1 cellular context compared by ENCODE assay signal in the genomic region with DNA sequence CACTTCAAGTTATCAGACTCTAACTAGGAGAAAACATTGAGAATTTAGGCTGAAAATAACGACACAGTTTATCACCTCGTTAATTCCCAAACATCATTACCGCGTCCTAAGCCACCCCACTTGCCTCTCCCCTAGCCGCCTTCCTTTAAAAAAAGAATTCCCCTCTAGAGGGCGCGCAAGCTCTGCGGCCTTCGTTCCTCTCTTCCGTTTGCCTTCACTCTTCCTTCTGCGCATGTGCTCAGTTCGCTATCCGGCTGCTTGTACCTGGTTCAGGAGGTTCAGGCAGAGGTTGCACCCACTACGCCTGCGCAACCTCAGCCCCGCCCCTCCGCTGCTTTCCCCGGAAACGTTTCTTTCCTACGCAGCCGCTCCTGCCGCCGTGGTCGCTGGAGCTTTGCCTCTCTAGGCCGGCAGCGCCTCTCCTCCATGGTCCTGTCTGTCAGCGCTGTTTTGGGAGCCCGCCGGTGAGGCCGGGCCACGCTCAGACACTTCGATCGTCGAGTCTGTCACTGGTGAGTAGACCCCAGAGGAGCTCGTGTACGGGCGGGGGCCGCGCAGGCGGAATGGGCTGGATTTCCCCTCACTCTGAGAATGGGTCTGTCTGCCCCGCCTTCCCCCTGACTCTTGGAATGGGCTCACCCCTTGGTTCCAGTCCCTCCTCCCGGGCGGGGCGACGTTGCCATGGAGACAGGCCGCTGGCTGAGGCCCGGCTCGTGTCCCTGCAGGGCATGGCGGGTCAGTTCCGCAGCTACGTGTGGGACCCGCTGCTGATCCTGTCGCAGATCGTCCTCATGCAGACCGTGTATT.
TF ChIP-seq lines count a peak whose summit lies in the region.

TSS of gene SYS1 (plus strand) at position 353 of the 807 bp plus-strand sequence. CDS start at position 729, 376 bp downstream.

TF ChIP-seq in GM12878, 131 proteins besides CTCF, POLR2A, EP300 and RAD21 (continued from another document and continues in another):
- TF ChIP-seq, protein P1, sequence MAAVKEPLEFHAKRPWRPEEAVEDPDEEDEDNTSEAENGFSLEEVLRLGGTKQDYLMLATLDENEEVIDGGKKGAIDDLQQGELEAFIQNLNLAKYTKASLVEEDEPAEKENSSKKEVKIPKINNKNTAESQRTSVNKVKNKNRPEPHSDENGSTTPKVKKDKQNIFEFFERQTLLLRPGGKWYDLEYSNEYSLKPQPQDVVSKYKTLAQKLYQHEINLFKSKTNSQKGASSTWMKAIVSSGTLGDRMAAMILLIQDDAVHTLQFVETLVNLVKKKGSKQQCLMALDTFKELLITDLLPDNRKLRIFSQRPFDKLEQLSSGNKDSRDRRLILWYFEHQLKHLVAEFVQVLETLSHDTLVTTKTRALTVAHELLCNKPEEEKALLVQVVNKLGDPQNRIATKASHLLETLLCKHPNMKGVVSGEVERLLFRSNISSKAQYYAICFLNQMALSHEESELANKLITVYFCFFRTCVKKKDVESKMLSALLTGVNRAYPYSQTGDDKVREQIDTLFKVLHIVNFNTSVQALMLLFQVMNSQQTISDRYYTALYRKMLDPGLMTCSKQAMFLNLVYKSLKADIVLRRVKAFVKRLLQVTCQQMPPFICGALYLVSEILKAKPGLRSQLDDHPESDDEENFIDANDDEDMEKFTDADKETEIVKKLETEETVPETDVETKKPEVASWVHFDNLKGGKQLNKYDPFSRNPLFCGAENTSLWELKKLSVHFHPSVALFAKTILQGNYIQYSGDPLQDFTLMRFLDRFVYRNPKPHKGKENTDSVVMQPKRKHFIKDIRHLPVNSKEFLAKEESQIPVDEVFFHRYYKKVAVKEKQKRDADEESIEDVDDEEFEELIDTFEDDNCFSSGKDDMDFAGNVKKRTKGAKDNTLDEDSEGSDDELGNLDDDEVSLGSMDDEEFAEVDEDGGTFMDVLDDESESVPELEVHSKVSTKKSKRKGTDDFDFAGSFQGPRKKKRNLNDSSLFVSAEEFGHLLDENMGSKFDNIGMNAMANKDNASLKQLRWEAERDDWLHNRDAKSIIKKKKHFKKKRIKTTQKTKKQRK (IDR thresholded peaks at IDR 0.05; ENCODE audit: low read depth, low read length) = no peak
- TF ChIP-seq PML (IDR thresholded peaks at IDR 0.05; ENCODE audit: low read length) = no peak
- no peak for TF ChIP-seq TCF3 (IDR thresholded peaks at IDR 0.05; ENCODE audit: borderline replicate concordance, insufficient read depth, low read depth, low read length)
- TF ChIP-seq, protein P2, sequence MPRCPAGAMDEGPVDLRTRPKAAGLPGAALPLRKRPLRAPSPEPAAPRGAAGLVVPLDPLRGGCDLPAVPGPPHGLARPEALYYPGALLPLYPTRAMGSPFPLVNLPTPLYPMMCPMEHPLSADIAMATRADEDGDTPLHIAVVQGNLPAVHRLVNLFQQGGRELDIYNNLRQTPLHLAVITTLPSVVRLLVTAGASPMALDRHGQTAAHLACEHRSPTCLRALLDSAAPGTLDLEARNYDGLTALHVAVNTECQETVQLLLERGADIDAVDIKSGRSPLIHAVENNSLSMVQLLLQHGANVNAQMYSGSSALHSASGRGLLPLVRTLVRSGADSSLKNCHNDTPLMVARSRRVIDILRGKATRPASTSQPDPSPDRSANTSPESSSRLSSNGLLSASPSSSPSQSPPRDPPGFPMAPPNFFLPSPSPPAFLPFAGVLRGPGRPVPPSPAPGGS (IDR thresholded peaks at IDR 0.05; ENCODE audit: borderline replicate concordance, insufficient read depth, low read depth, low read length, poor library complexity, severe bottlenecking) = no peak
- TF ChIP-seq SMC3 (IDR thresholded peaks at IDR 0.05; ENCODE audit: borderline replicate concordance, low read length) = peak; percentile 76
- TF ChIP-seq E4F1 (IDR thresholded peaks at IDR 0.05; ENCODE audit: borderline replicate concordance, partially characterized antibody) = peak; percentile 84
- TF ChIP-seq, protein P3, sequence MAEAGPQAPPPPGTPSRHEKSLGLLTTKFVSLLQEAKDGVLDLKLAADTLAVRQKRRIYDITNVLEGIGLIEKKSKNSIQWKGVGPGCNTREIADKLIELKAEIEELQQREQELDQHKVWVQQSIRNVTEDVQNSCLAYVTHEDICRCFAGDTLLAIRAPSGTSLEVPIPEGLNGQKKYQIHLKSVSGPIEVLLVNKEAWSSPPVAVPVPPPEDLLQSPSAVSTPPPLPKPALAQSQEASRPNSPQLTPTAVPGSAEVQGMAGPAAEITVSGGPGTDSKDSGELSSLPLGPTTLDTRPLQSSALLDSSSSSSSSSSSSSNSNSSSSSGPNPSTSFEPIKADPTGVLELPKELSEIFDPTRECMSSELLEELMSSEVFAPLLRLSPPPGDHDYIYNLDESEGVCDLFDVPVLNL (IDR thresholded peaks at IDR 0.05; ENCODE audit: low read depth, low read length) = no peak
- TF ChIP-seq SMAD5 (IDR thresholded peaks at IDR 0.05; ENCODE audit: low read depth) = no peak; the same call in 1 of the 2 replicates
- no peak for TF ChIP-seq ZBTB33 (IDR thresholded peaks at IDR 0.05)
- no peak for TF ChIP-seq FOXM1 (IDR thresholded peaks at IDR 0.05; ENCODE audit: low read depth, low read length)
- no peak for TF ChIP-seq ZNF384 (IDR thresholded peaks at IDR 0.05; ENCODE audit: borderline replicate concordance, low read depth, low read length)
- TF ChIP-seq ASH2L (IDR thresholded peaks at IDR 0.05; ENCODE audit: borderline replicate concordance, low read depth) = peak; percentile 51; the same call in 1 of the 2 replicates
- no peak for TF ChIP-seq CHD4 (IDR thresholded peaks at IDR 0.05)
- peak; percentile 55; the same call in 1 of the 2 replicates for TF ChIP-seq SPI1 (IDR thresholded peaks at IDR 0.05; ENCODE audit: borderline replicate concordance, insufficient read depth, low read depth, low read length)
- no peak for TF ChIP-seq MEF2A (IDR thresholded peaks at IDR 0.05; ENCODE audit: insufficient read depth, low read depth, low read length)
- TF ChIP-seq, protein P4, sequence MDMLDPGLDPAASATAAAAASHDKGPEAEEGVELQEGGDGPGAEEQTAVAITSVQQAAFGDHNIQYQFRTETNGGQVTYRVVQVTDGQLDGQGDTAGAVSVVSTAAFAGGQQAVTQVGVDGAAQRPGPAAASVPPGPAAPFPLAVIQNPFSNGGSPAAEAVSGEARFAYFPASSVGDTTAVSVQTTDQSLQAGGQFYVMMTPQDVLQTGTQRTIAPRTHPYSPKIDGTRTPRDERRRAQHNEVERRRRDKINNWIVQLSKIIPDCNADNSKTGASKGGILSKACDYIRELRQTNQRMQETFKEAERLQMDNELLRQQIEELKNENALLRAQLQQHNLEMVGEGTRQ (IDR thresholded peaks at IDR 0.05; ENCODE audit: borderline replicate concordance, low read depth, low read length) = no peak
- no peak for TF ChIP-seq USF1 (IDR thresholded peaks at IDR 0.05; ENCODE audit: borderline replicate concordance, extremely low read length, insufficient read depth, low read depth, low read length)
- TF ChIP-seq, protein P5, sequence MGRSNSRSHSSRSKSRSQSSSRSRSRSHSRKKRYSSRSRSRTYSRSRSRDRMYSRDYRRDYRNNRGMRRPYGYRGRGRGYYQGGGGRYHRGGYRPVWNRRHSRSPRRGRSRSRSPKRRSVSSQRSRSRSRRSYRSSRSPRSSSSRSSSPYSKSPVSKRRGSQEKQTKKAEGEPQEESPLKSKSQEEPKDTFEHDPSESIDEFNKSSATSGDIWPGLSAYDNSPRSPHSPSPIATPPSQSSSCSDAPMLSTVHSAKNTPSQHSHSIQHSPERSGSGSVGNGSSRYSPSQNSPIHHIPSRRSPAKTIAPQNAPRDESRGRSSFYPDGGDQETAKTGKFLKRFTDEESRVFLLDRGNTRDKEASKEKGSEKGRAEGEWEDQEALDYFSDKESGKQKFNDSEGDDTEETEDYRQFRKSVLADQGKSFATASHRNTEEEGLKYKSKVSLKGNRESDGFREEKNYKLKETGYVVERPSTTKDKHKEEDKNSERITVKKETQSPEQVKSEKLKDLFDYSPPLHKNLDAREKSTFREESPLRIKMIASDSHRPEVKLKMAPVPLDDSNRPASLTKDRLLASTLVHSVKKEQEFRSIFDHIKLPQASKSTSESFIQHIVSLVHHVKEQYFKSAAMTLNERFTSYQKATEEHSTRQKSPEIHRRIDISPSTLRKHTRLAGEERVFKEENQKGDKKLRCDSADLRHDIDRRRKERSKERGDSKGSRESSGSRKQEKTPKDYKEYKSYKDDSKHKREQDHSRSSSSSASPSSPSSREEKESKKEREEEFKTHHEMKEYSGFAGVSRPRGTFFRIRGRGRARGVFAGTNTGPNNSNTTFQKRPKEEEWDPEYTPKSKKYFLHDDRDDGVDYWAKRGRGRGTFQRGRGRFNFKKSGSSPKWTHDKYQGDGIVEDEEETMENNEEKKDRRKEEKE (IDR thresholded peaks at IDR 0.05) = peak; percentile 81
- no peak for TF ChIP-seq CBX5 (IDR thresholded peaks at IDR 0.05; ENCODE audit: low read depth)
- TF ChIP-seq MXI1 (IDR thresholded peaks at IDR 0.05; ENCODE audit: low read depth, low read length) = peak; percentile 99
- TF ChIP-seq RB1 (IDR thresholded peaks at IDR 0.05; ENCODE audit: borderline replicate concordance) = no peak; the same call in 1 of the 2 replicates
- peak; percentile 91; the same call in 1 of the 2 replicates for TF ChIP-seq ZNF207 (IDR thresholded peaks at IDR 0.05; ENCODE audit: borderline replicate concordance)
- TF ChIP-seq RUNX3 (IDR thresholded peaks at IDR 0.05; ENCODE audit: low read length) = peak; percentile 62
- TF ChIP-seq, protein P6, sequence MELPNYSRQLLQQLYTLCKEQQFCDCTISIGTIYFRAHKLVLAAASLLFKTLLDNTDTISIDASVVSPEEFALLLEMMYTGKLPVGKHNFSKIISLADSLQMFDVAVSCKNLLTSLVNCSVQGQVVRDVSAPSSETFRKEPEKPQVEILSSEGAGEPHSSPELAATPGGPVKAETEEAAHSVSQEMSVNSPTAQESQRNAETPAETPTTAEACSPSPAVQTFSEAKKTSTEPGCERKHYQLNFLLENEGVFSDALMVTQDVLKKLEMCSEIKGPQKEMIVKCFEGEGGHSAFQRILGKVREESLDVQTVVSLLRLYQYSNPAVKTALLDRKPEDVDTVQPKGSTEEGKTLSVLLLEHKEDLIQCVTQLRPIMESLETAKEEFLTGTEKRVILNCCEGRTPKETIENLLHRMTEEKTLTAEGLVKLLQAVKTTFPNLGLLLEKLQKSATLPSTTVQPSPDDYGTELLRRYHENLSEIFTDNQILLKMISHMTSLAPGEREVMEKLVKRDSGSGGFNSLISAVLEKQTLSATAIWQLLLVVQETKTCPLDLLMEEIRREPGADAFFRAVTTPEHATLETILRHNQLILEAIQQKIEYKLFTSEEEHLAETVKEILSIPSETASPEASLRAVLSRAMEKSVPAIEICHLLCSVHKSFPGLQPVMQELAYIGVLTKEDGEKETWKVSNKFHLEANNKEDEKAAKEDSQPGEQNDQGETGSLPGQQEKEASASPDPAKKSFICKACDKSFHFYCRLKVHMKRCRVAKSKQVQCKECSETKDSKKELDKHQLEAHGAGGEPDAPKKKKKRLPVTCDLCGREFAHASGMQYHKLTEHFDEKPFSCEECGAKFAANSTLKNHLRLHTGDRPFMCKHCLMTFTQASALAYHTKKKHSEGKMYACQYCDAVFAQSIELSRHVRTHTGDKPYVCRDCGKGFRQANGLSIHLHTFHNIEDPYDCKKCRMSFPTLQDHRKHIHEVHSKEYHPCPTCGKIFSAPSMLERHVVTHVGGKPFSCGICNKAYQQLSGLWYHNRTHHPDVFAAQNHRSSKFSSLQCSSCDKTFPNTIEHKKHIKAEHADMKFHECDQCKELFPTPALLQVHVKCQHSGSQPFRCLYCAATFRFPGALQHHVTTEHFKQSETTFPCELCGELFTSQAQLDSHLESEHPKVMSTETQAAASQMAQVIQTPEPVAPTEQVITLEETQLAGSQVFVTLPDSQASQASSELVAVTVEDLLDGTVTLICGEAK (IDR thresholded peaks at IDR 0.05; ENCODE audit: borderline replicate concordance) = peak; percentile 86
- peak; percentile 82; the same call in 1 of the 2 replicates for TF ChIP-seq GATAD2B (conservative IDR thresholded peaks at IDR 0.05; ENCODE audit: low read depth)
- TF ChIP-seq SIN3A (IDR thresholded peaks at IDR 0.05; ENCODE audit: low read depth, low read length) = peak; percentile 90
- peak; percentile 52; the same call in 1 of the 2 replicates for TF ChIP-seq NR2F1 (conservative IDR thresholded peaks at IDR 0.05)
- peak; percentile 72 for TF ChIP-seq TAF1 (IDR thresholded peaks at IDR 0.05; ENCODE audit: borderline replicate concordance, low read depth, low read length)
- TF ChIP-seq NRF1 (conservative IDR thresholded peaks at IDR 0.05; ENCODE audit: low read depth, low read length) = peak; percentile 96
